23 cellular contexts compared by ENCODE assay signal in genomic region chr3:158863247-158863646, GRCh38.
DNase-seq lines count a peak whose midpoint lies in the region; ATAC-seq and TF ChIP-seq lines count a peak whose summit lies in the region.
"Had no signal": no experiment of that assay in that cellular context is flagged by ENCODE, and none has a peak within 500 bp of the region (broad histone marks: within the 10 kb centered on the region; RNA-seq: fewer than 3 reads in every experiment).

No MANE protein-coding gene starts in this region.

- H3K79me2 ChIP-seq in neural cell (replicated peaks; ENCODE audit: insufficient read depth, low read length): no peaks in the 10 kb centered on the region

- TF ChIP-seq CTCF in neural cell (IDR thresholded peaks at IDR 0.05; ENCODE audit: poor library complexity, severe bottlenecking) (no peak), type B pancreatic cell (conservative IDR thresholded peaks at IDR 0.05) (no peak)

- H3K9ac ChIP-seq in neural cell (ENCODE audit: low read length): peak overlapping the region; percentile 0

- H3K36me3 ChIP-seq in neural cell (ENCODE audit: insufficient read depth, low read length): no peaks in the 10 kb centered on the region
- H3K36me3 ChIP-seq: SJSA1 had no signal

- H3K9me3 ChIP-seq in neural cell (ENCODE audit: low read length): no peaks in the 10 kb centered on the region
- H3K9me3 ChIP-seq: SJSA1 had no signal

- H3K4me2 ChIP-seq in neural cell (ENCODE audit: low read length): no peak overlapping the region

- H3K27ac ChIP-seq in neural cell (ENCODE audit: low read length): peak overlapping the region; percentile 69
- H3K27ac ChIP-seq: HL-60, SJSA1 had no signal

- H3K27me3 ChIP-seq in neural cell (ENCODE audit: insufficient read depth, low read depth, low read length): no peaks in the 10 kb centered on the region

- H3F3A ChIP-seq in neural cell (ENCODE audit: insufficient read depth, low read length, poor library complexity, severe bottlenecking): peaks cover 3% of the 10 kb centered on the region

- H3K9me3 Mint-ChIP-seq in type B pancreatic cell: no peaks in the 10 kb centered on the region
- H3K9me3 Mint-ChIP-seq: H9; T-helper 2 cell treated with Interferon-gamma antibody and Interleukin-4, amounts not matched to agents 5 μg/mL and 100 μg/mL, for 36 hours had no signal

- no peak overlapping the region for H3K27ac Mint-ChIP-seq in type B pancreatic cell
- H3K27ac Mint-ChIP-seq: H9; IgD-negative memory B cell; T-helper 2 cell treated with Interferon-gamma antibody and Interleukin-4, amounts not matched to agents 5 μg/mL and 100 μg/mL, for 36 hours had no signal

- no peaks in the 10 kb centered on the region for H4K20me1 ChIP-seq in neural cell (ENCODE audit: insufficient read depth)

- DNase-seq in midbrain (lab: John Stamatoyannopoulos, UW) (no peak), islet precursor cell (no peak), NCI-H2171 (lab: John Stamatoyannopoulos, UW) (no peak), type B pancreatic cell (ENCODE audit: extremely low spot score, unreplicated experiment) (no peak)
- DNase-seq: ACHN, AML-193, COR-L47, EL, H9, MV-4-11, NCI-H1417, NCI-H1930, NCI-H2171 treated with DMSO at 0.1 percent for 48 hours, NCI-H446 treated with DMSO at 0.1 percent for 48 hours, NCI-H774 had no signal

- no peaks in the 10 kb centered on the region for H3K9me2 ChIP-seq in neural cell (ENCODE audit: insufficient read depth, low read length)

- no peak overlapping the region for H2AFZ ChIP-seq in neural cell (ENCODE audit: low read depth, low read length)

- no peaks in the 10 kb centered on the region for H3K27me3 Mint-ChIP-seq in type B pancreatic cell
- H3K27me3 Mint-ChIP-seq: IgD-negative memory B cell had no signal

- TF ChIP-seq RAD21 in neural cell (conservative IDR thresholded peaks at IDR 0.05): no peak

- H3K4me1 Mint-ChIP-seq in type B pancreatic cell (ENCODE audit: unreplicated experiment): no peaks in the 10 kb centered on the region
- H3K4me1 Mint-ChIP-seq: H9, IgD-negative memory B cell had no signal

- peak; percentile 62 for ATAC-seq in GM18870 (IDR thresholded peaks at IDR 0.05; ENCODE audit: unreplicated experiment)
- peak; percentile 65 for ATAC-seq in GM21526 (IDR thresholded peaks at IDR 0.05; ENCODE audit: low FRiP score, unreplicated experiment)
- peak; percentile 51 for ATAC-seq in HG02973 (IDR thresholded peaks at IDR 0.05; ENCODE audit: unreplicated experiment)

- no peak overlapping the region for H3K4me3 ChIP-seq in neural cell (ENCODE audit: low read length)
- H3K4me3 ChIP-seq: SJSA1 had no signal

- TF ChIP-seq EP300 in neural cell (conservative IDR thresholded peaks at IDR 0.05; ENCODE audit: poor library complexity, severe bottlenecking): peak; percentile 71

- no peaks in the 10 kb centered on the region for H3K36me3 Mint-ChIP-seq in type B pancreatic cell

- no peak overlapping the region for H3K4me3 Mint-ChIP-seq in type B pancreatic cell
- H3K4me3 Mint-ChIP-seq: H9; IgD-negative memory B cell; T-helper 2 cell treated with Interferon-gamma antibody and Interleukin-4, amounts not matched to agents 5 μg/mL and 100 μg/mL, for 36 hours had no signal

TF ChIP-seq in neural cell, 6 proteins besides CTCF, POLR2A, EP300 and RAD21:
- no peak for TF ChIP-seq TAF1 (IDR thresholded peaks at IDR 0.05; ENCODE audit: low read depth)
- no peak for TF ChIP-seq EZH2 (IDR thresholded peaks at IDR 0.05; ENCODE audit: borderline replicate concordance, insufficient read depth, low read length, poor library complexity, severe bottlenecking)
- TF ChIP-seq POLR2AphosphoS5 (IDR thresholded peaks at IDR 0.05): no peak
- TF ChIP-seq, protein P1, sequence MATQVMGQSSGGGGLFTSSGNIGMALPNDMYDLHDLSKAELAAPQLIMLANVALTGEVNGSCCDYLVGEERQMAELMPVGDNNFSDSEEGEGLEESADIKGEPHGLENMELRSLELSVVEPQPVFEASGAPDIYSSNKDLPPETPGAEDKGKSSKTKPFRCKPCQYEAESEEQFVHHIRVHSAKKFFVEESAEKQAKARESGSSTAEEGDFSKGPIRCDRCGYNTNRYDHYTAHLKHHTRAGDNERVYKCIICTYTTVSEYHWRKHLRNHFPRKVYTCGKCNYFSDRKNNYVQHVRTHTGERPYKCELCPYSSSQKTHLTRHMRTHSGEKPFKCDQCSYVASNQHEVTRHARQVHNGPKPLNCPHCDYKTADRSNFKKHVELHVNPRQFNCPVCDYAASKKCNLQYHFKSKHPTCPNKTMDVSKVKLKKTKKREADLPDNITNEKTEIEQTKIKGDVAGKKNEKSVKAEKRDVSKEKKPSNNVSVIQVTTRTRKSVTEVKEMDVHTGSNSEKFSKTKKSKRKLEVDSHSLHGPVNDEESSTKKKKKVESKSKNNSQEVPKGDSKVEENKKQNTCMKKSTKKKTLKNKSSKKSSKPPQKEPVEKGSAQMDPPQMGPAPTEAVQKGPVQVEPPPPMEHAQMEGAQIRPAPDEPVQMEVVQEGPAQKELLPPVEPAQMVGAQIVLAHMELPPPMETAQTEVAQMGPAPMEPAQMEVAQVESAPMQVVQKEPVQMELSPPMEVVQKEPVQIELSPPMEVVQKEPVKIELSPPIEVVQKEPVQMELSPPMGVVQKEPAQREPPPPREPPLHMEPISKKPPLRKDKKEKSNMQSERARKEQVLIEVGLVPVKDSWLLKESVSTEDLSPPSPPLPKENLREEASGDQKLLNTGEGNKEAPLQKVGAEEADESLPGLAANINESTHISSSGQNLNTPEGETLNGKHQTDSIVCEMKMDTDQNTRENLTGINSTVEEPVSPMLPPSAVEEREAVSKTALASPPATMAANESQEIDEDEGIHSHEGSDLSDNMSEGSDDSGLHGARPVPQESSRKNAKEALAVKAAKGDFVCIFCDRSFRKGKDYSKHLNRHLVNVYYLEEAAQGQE (IDR thresholded peaks at IDR 0.05; ENCODE audit: borderline replicate concordance): no peak
- no peak for TF ChIP-seq MXI1 (conservative IDR thresholded peaks at IDR 0.05; ENCODE audit: poor library complexity, severe bottlenecking)
- no peak for TF ChIP-seq SMC3 (conservative IDR thresholded peaks at IDR 0.05; ENCODE audit: poor library complexity)
